Comparison of ENCODE assay signal across 1 cellular context in the genomic region with DNA sequence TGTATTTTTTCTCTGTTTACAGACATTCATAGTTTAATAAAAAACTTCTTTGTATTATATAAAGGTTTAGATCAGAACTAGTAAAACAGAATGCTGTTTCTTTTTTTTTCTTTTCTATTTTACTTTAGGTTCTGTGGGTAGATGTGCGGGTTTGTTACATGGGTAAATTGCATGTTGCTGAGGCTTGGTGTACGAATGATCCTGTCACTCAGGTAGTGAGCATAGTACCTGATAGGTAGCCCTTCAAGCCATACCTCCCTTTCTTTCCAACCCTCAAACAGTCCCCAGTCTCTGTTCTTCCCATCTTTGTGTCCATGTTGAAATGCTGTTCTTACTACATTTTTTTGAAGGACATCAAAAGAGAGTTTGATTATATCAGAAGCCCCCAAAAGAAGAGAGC.
TF ChIP-seq lines count a peak whose summit lies in the region.

No MANE protein-coding gene starts in this region.

TF ChIP-seq in neural cell, 6 proteins besides CTCF, POLR2A, EP300 and RAD21 (continued from another document):
- TF ChIP-seq REST (IDR thresholded peaks at IDR 0.05; ENCODE audit: borderline replicate concordance) (no peak), POLR2AphosphoS5 (IDR thresholded peaks at IDR 0.05) (no peak)
TF ChIP-seq in neural cell: peak in this region for 0.
